21 cellular contexts compared by ENCODE assay signal in the genomic region with DNA sequence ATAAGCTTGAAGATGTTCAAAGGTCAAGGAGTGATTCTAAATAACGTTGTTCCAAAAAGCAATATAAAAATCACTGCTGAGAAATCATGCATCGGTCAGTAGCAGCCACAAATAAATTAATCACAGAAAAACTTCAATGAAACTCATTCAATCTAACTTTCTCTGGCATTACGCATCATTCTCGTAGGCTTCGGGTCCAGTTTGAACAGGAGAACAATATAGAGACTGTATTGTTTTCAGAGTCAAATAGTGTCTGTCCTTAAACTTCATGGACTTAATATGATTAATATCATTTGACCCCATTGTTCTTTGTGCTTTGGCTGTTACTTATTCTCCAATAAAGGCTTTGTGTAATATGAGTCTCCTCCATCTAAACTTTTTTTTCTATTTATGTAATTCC.
A peak's percentile ranks its signal among the peaks of the same experiment; 100 is the strongest.
DNase-seq lines count a peak whose midpoint lies in the region; ATAC-seq and TF ChIP-seq lines count a peak whose summit lies in the region.
"Had no signal": no experiment of that assay in that cellular context is flagged by ENCODE, and none has a peak within 500 bp of the region (broad histone marks: within the 10 kb centered on the region; RNA-seq: fewer than 3 reads in every experiment).

No MANE protein-coding gene starts in this region.

- no peak for ATAC-seq in GM21447 (IDR thresholded peaks at IDR 0.05; ENCODE audit: unreplicated experiment)

- H3K27me3 Mint-ChIP-seq in neural crest cell (ENCODE audit: low read depth), result no peaks in the 10 kb centered on the region
- H3K27me3 Mint-ChIP-seq: B cell; CD4-positive, alpha-beta T cell; CD8-positive, alpha-beta memory T cell had no signal

- no peak overlapping the region for H3K9ac ChIP-seq in mesendoderm (ENCODE audit: low read length)
- H3K9ac ChIP-seq: BLaER1 had no signal

- H3K36me3 Mint-ChIP-seq in neural crest cell (ENCODE audit: low read depth), result peaks cover 3% of the 10 kb centered on the region
- H3K36me3 Mint-ChIP-seq: CD8-positive, alpha-beta memory T cell had no signal

- no CpG with 5 or more reads among the region's 5 CpGs for WGBS in mesendoderm (ENCODE audit: extremely low coverage, insufficient coverage, low lambda C conversion rate)

- H2BK15ac ChIP-seq in mesendoderm (replicated peaks; ENCODE audit: low read depth), result no peak overlapping the region

- no peak overlapping the region for H3K23ac ChIP-seq in mesendoderm (ENCODE audit: low read length)

- H3K18ac ChIP-seq in mesendoderm (ENCODE audit: low read length), result no peak overlapping the region

- no peak for TF ChIP-seq CTCF in neural crest cell (conservative IDR thresholded peaks at IDR 0.05)

- DNase-seq in COLO829 (ENCODE audit: low spot score), result peak; percentile 84
- DNase-seq in SK-MEL-5 (ENCODE audit: low read depth, low spot score), result peak; percentile 96
- DNase-seq in foreskin melanocyte, result peak; percentile 97
- DNase-seq in neural crest cell (ENCODE audit: low read depth, low spot score), result no peak
- no peak for DNase-seq in SHP77 treated with DMSO at 0.1 percent for 48 hours (lab: John Stamatoyannopoulos, UW)
- no peak for DNase-seq in mesendoderm
- DNase-seq in HUDEP-2 (lab: John Stamatoyannopoulos, UW; ENCODE audit: unreplicated experiment in 76 of 76), result no peak
- DNase-seq: Calu3; CD4-positive, alpha-beta T cell; CD8-positive, alpha-beta memory T cell; COR-L47; DMS153; DND-41; GOT3; HFFc6 had no signal

- no peak overlapping the region for H3K4me3 Mint-ChIP-seq in neural crest cell
- H3K4me3 Mint-ChIP-seq: B cell; CD4-positive, alpha-beta T cell; CD8-positive, alpha-beta memory T cell; HFFc6 had no signal

- no peaks in the 10 kb centered on the region for H3K36me3 ChIP-seq in mesendoderm (ENCODE audit: control insufficient read depth, insufficient read depth, low read length)
- H3K36me3 ChIP-seq: BLaER1, HAP-1 had no signal

- no peak overlapping the region for H2BK5ac ChIP-seq in mesendoderm (ENCODE audit: low read length)

- H2BK120ac ChIP-seq in mesendoderm (ENCODE audit: low read depth, low read length), result no peak overlapping the region

- H3K27me3 ChIP-seq in mesendoderm (ENCODE audit: insufficient read depth, low read length, poor library complexity), result no peaks in the 10 kb centered on the region
- H3K27me3 ChIP-seq: BLaER1 had no signal

- no peak overlapping the region for H2AK5ac ChIP-seq in mesendoderm (ENCODE audit: low read length)

- peaks cover 5% of the 10 kb centered on the region for H3K9me3 Mint-ChIP-seq in neural crest cell

- in situ Hi-C loops in SK-MEL-5 (cut with HindIII; ENCODE audit: low pct_unique_long_range_greater_than_20kb, low sequenced_read_pairs), result no loop called here

- no peaks in the 10 kb centered on the region for H3K79me2 ChIP-seq in mesendoderm (ENCODE audit: control insufficient read depth, insufficient read depth, low read length)

- H3K56ac ChIP-seq in mesendoderm (ENCODE audit: low read length), result no peak overlapping the region

- peak overlapping the region; percentile 69 for H3K27ac Mint-ChIP-seq in neural crest cell (ENCODE audit: unreplicated experiment)
- H3K27ac Mint-ChIP-seq: B cell; CD4-positive, alpha-beta T cell; CD8-positive, alpha-beta memory T cell; HFFc6 had no signal

- H3K27ac ChIP-seq in mesendoderm (ENCODE audit: low read depth, low read length), result no peak overlapping the region
- H3K27ac ChIP-seq: 22Rv1, BLaER1, C4-2B had no signal

- H3K4me2 ChIP-seq in mesendoderm (ENCODE audit: low read length), result no peak overlapping the region
- H3K4me2 ChIP-seq: BLaER1 had no signal

- no peaks in the 10 kb centered on the region for H3K4me1 ChIP-seq in mesendoderm (ENCODE audit: control insufficient read depth, low read depth, low read length)
- H3K4me1 ChIP-seq: BLaER1, HAP-1 had no signal

- H3K79me1 ChIP-seq in mesendoderm (ENCODE audit: low read length), result no peaks in the 10 kb centered on the region

- H4K5ac ChIP-seq in mesendoderm (ENCODE audit: low read length), result no peak overlapping the region

- H3K4me3 ChIP-seq in mesendoderm (ENCODE audit: low read length), result no peak overlapping the region
- H3K4me3 ChIP-seq: BLaER1, HAP-1 had no signal

- no peak overlapping the region for H4K8ac ChIP-seq in mesendoderm (ENCODE audit: low read depth, low read length)

- H3K4me1 Mint-ChIP-seq in neural crest cell, result no peaks in the 10 kb centered on the region
- H3K4me1 Mint-ChIP-seq: B cell; CD8-positive, alpha-beta memory T cell had no signal

- no peak overlapping the region for H3K4ac ChIP-seq in mesendoderm (ENCODE audit: low read depth, low read length)

Comparison
In these comparisons a context has a peak if more than half of its experiments do, and no peak if none do; other contexts are left out.
1. DNase-seq: peak in COLO829 (single experiment), SK-MEL-5 (single experiment) and foreskin melanocyte (single experiment); none in neural crest cell (single experiment), SHP77 treated with DMSO at 0.1 percent for 48 hours (single experiment), mesendoderm (single experiment) and HUDEP-2 (0 of 76).